Comparison of ENCODE assay signal across 8 cellular contexts in the genomic region with DNA sequence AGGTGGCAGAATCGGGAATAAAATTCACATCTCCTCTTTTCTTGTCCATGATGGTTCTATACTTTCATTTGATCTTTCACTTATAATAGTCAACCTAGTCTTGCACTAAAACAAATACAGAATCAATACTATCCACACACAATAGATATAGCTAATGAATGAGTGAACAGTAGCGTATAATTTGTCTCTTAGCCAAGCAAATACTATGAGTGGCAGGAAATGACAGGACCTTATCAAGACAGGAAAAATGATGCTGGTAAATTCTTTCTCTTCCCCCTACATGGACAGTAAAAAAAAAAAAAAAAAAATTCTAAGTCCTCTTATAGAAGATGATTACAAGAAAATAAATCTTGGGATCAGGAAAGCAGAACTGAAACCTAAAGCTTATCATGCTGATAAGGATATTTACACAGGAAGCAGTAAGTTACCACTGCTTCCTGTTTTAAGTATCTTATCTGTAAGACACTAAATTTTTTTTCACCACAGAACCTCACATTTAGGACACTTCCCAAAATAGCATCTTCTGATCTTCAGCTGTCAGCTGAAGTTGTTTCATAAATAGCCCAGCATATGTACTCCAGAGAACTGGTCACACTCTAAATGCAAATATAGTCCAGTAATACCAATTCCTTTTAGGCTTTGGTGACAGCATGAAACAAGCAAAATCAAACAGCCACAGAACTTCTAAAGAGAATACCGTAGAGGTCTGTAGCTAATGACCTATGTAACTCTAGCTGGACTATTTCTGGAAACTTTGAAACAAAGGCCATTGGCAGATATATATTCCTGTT. TPM values are rescaled to one million over a fixed set of nuclear protein-coding genes. Genes with fewer than 3 reads are reported as not detected.
A peak's percentile ranks its signal among the peaks of the same experiment; 100 is the strongest.
DNase-seq lines count a peak whose midpoint lies in the region; ATAC-seq and TF ChIP-seq lines count a peak whose summit lies in the region.

No MANE protein-coding gene starts in this region.

- CTCF ChIA-PET in OCI-LY7 (lab: Charles Lee; ENCODE audit: unreplicated experiment): interaction anchor here (0.5 to 2.0 kb wide), 4 partner anchors 17 to 989 kb away, joined by 3 to 19 read pairs (median 6); a partner anchor contains a TSS

- peak overlapping the region; percentile 13; the same call in 1 of the 2 replicates for H2AFZ ChIP-seq in OCI-LY7 (ENCODE audit: low read length)

- POLR2A ChIA-PET in OCI-LY7 (lab: Charles Lee): interaction anchor here (0.6 to 7.2 kb wide), 22 partner anchors 8 to 1032 kb away, joined by 3 to 122 read pairs (median 6); a partner anchor contains a TSS

- H3K4me1 Mint-ChIP-seq in stimulated activated naive B cell treated with anti-CD40 and anti-IgM and Interleukin-4, amounts not matched to agents 10 μg/mL and 1 μg/mL and 100 μg/mL, for 72 hours: peaks cover 26 to 39% of the 10 kb centered on the region in 2 donors

- peak overlapping the region; percentile 56 for H3K4me3 ChIP-seq in OCI-LY7 (ENCODE audit: low read depth, low read length, poor library complexity, severe bottlenecking)

- H3K4me2 ChIP-seq in OCI-LY7 (ENCODE audit: low read length): peak overlapping the region; percentile 83

- intact Hi-C loops in OCI-LY7 (cut with micrococcal nuclease; ENCODE audit: unreplicated experiment) (loop anchor here (1.0 to 5.0 kb wide), 3 partner anchors 19 to 135 kb away; a partner anchor contains a TSS), sciatic nerve (cut with DNase I) (no loop called here)

- TF ChIP-seq CTCF in OCI-LY7 (conservative IDR thresholded peaks at IDR 0.05; ENCODE audit: low read length): no peak

- no peaks in the 10 kb centered on the region for H3K9me2 ChIP-seq in OCI-LY7 (ENCODE audit: insufficient read depth, low read length)

- peak overlapping the region; percentile 90 for H3K27ac ChIP-seq in OCI-LY7 (ENCODE audit: low read depth, low read length, poor library complexity, severe bottlenecking)
- peak overlapping the region; percentile 46 for H3K27ac ChIP-seq in epithelial cell of prostate

- H4K20me1 ChIP-seq in OCI-LY7 (ENCODE audit: insufficient read depth, low read length): no peaks in the 10 kb centered on the region

- H3K36me3 Mint-ChIP-seq in stimulated activated naive B cell treated with anti-CD40 and anti-IgM and Interleukin-4, amounts not matched to agents 10 μg/mL and 1 μg/mL and 100 μg/mL, for 72 hours: peaks cover 7 to 14% of the 10 kb centered on the region in 2 donors

- BruUV-seq in OCI-LY7 (replicated peaks; lab: Mats Ljungman, UMichigan): no TSS peak

- H3K79me2 ChIP-seq in OCI-LY7 (ENCODE audit: insufficient read depth, low read depth, low read length): peaks cover 45% of the 10 kb centered on the region; the same call in 1 of the 2 replicates

- H3K9me3 Mint-ChIP-seq in stimulated activated naive B cell treated with anti-CD40 and anti-IgM and Interleukin-4, amounts not matched to agents 10 μg/mL and 1 μg/mL and 100 μg/mL, for 72 hours: peaks cover 10 to 13% of the 10 kb centered on the region in 2 donors

- peak; percentile 97 for ATAC-seq in HG02885 (IDR thresholded peaks at IDR 0.05; ENCODE audit: poor library complexity, unreplicated experiment)
- ATAC-seq in stimulated activated naive B cell treated with anti-CD40 and anti-IgM and Interleukin-4, amounts not matched to agents 10 μg/mL and 1 μg/mL and 100 μg/mL, for 72 hours (replicated peaks): peak; percentile 96 to 98
- no peak for ATAC-seq in sciatic nerve

- no peaks in the 10 kb centered on the region for H3K27me3 Mint-ChIP-seq in stimulated activated naive B cell treated with anti-CD40 and anti-IgM and Interleukin-4, amounts not matched to agents 10 μg/mL and 1 μg/mL and 100 μg/mL, for 72 hours

- H3K4me1 ChIP-seq in OCI-LY7 (ENCODE audit: insufficient read depth, low read length, poor library complexity, severe bottlenecking): peaks cover 61% of the 10 kb centered on the region

- peak overlapping the region; percentile 75 for H3K27ac Mint-ChIP-seq in stimulated activated naive B cell treated with anti-CD40 and anti-IgM and Interleukin-4, amounts not matched to agents 10 μg/mL and 1 μg/mL and 100 μg/mL, for 72 hours

- H3K9me3 ChIP-seq in OCI-LY7 (ENCODE audit: low read length): no peaks in the 10 kb centered on the region

- no peak overlapping the region for H3K4me3 Mint-ChIP-seq in stimulated activated naive B cell treated with anti-CD40 and anti-IgM and Interleukin-4, amounts not matched to agents 10 μg/mL and 1 μg/mL and 100 μg/mL, for 72 hours

- DNase-seq in NCI-H146 treated with DMSO at 0.1 percent for 48 hours (lab: John Stamatoyannopoulos, UW; ENCODE audit: unreplicated experiment) (peak; percentile 4), NCI-H146 (lab: John Stamatoyannopoulos, UW) (no peak), OCI-LY7 (ENCODE audit: low spot score) (peak; percentile 95), epithelial cell of prostate (ENCODE audit: low read depth, low spot score) (no peak), NCI-H2029 treated with DMSO at 0.1 percent for 48 hours (lab: John Stamatoyannopoulos, UW) (no peak), sciatic nerve (ENCODE audit: low spot score) (no peak)
- DNase-seq in stimulated activated naive B cell treated with anti-CD40 and anti-IgM and Interleukin-4, amounts not matched to agents 10 μg/mL and 1 μg/mL and 100 μg/mL, for 72 hours: no peak

- peaks cover 40% of the 10 kb centered on the region for H3K36me3 ChIP-seq in OCI-LY7 (ENCODE audit: insufficient read depth, low read length)

RNA-seq across cellular contexts. Expression of a gene that starts 27.0 kb away (rescaled TPM):
- 15.9 and 18.1 TPM in 2 replicates for total RNA-seq in OCI-LY7 (2014; rRNA removed; shearing (Covaris generic))
- total RNA-seq in OCI-LY7 (2022) (23.5 and 23.6 TPM in 2 replicates), sciatic nerve (33.8 TPM)

Comparison
In these comparisons a context has a peak if more than half of its experiments do, and no peak if none do; other contexts are left out.
1. DNase-seq: peak in NCI-H146 treated with DMSO at 0.1 percent for 48 hours (single experiment) and OCI-LY7 (single experiment); none in NCI-H146 (single experiment), epithelial cell of prostate (single experiment), stimulated activated naive B cell treated with anti-CD40 and anti-IgM and Interleukin-4, amounts not matched to agents 10 μg/mL and 1 μg/mL and 100 μg/mL, for 72 hours (single experiment), NCI-H2029 treated with DMSO at 0.1 percent for 48 hours (single experiment) and sciatic nerve (single experiment).